In genomic region chr21:26843912-26844257, GRCh38 we compare ENCODE assay signal across 8 cellular contexts. TPM values are rescaled to one million over a fixed set of nuclear protein-coding genes. Genes with fewer than 3 reads are reported as not detected.
DNase-seq lines count a peak whose midpoint lies in the region; ATAC-seq and TF ChIP-seq lines count a peak whose summit lies in the region.

No MANE protein-coding gene starts in this region.

- H3K27ac Mint-ChIP-seq in GM23338 (peak overlapping the region; percentile 78; the same call in 1 of the 2 replicates), neural progenitor cell (peak overlapping the region; percentile 87)

- H3F3A ChIP-seq in GM23338 (replicated peaks; ENCODE audit: low read depth) (no peaks in the 10 kb centered on the region), neural progenitor cell (ENCODE audit: low read depth) (peaks cover 34% of the 10 kb centered on the region)

- H3K36me3 ChIP-seq in GM23338 (ENCODE audit: insufficient read depth): peaks cover 28% of the 10 kb centered on the region
- peaks cover 14 to 50% (median 35%) of the 10 kb centered on the region in 4 donors for H3K36me3 ChIP-seq in esophagus muscularis mucosa
- peaks cover 6% of the 10 kb centered on the region for H3K36me3 ChIP-seq in neural progenitor cell

- H3K27me3 ChIP-seq in GM23338 (ENCODE audit: insufficient read depth): peaks cover 39% of the 10 kb centered on the region
- H3K27me3 ChIP-seq in esophagus muscularis mucosa: no peaks in the 10 kb centered on the region
- peaks cover 26% of the 10 kb centered on the region for H3K27me3 ChIP-seq in neural progenitor cell

- ATAC-seq in GM23338: peak; percentile 5
- ATAC-seq in GM18520 (IDR thresholded peaks at IDR 0.05; ENCODE audit: unreplicated experiment): no peak
- ATAC-seq in HG03469 (IDR thresholded peaks at IDR 0.05; ENCODE audit: unreplicated experiment): no peak

- no peak for TF ChIP-seq POLR2A in esophagus muscularis mucosa (IDR thresholded peaks at IDR 0.05; ENCODE audit: low read depth)

- H3K9me3 ChIP-seq in esophagus muscularis mucosa (no peaks in the 10 kb centered on the region), neural progenitor cell (ENCODE audit: low read depth) (no peaks in the 10 kb centered on the region)

- H2AFZ ChIP-seq in GM23338 (peak overlapping the region; percentile 89), neural progenitor cell (replicated peaks) (peak overlapping the region; percentile 65)

- WGBS in esophagus muscularis mucosa: 0% methylated on average over 9 of the region's 12 CpGs

- H3K9ac ChIP-seq in neural progenitor cell: no peak overlapping the region

- peaks cover 10% of the 10 kb centered on the region; the same call in 1 of the 2 replicates for H3K4me1 ChIP-seq in GM23338 (ENCODE audit: insufficient read depth)
- H3K4me1 ChIP-seq in esophagus muscularis mucosa: peaks cover 33 to 49% (median 46%) of the 10 kb centered on the region in 4 donors
- peaks cover 10% of the 10 kb centered on the region for H3K4me1 ChIP-seq in neural progenitor cell

- H4K20me1 ChIP-seq in GM23338 (replicated peaks; ENCODE audit: insufficient read depth) (no peaks in the 10 kb centered on the region), neural progenitor cell (ENCODE audit: low read depth) (no peaks in the 10 kb centered on the region)

- peaks cover 44% of the 10 kb centered on the region for H3K36me3 Mint-ChIP-seq in GM23338 (ENCODE audit: low read depth)
- H3K36me3 Mint-ChIP-seq in neural progenitor cell: peaks cover 28% of the 10 kb centered on the region

- TF ChIP-seq CTCF in GM23338 (conservative IDR thresholded peaks at IDR 0.05; ENCODE audit: low read depth in 2 of 2) (no peak), esophagus muscularis mucosa (IDR thresholded peaks at IDR 0.05) (peak in 1 of 3 experiments; percentile 7), neural progenitor cell (IDR thresholded peaks at IDR 0.05) (no peak)

- intact Hi-C loops in esophagus muscularis mucosa (cut with DNase I): loop anchor here (5.0 kb wide), 1 partner anchor 72 kb away; no protein-coding TSS in a partner anchor

- no peaks in the 10 kb centered on the region for H3K9me2 ChIP-seq in GM23338 (ENCODE audit: insufficient read depth)

- peaks cover 3% of the 10 kb centered on the region; the same call in 2 of the 3 replicates for H3K9me3 Mint-ChIP-seq in GM23338
- H3K9me3 Mint-ChIP-seq in neural progenitor cell: no peaks in the 10 kb centered on the region

- no peak for TF ChIP-seq EP300 in esophagus muscularis mucosa (IDR thresholded peaks at IDR 0.05)

- no peak overlapping the region for H3K27ac ChIP-seq in GM23338 (ENCODE audit: low read depth)
- peak overlapping the region; percentile 94 to 97 (median 96) for H3K27ac ChIP-seq in esophagus muscularis mucosa (replicated peaks in 1 of 4)
- H3K27ac ChIP-seq in neural progenitor cell: no peak overlapping the region

- DNase-seq in GM23338 (ENCODE audit: low spot score) (peak; percentile 30), RPMI8226 (peak; percentile 25), esophagus muscularis mucosa (ENCODE audit: extremely low spot score) (no peak), neural progenitor cell (ENCODE audit: low spot score) (peak; percentile 42), dedifferentiated amniotic fluid mesenchymal stem cell (ENCODE audit: extremely low spot score) (no peak), NAMALWA (ENCODE audit: low spot score) (no peak)

- peaks cover 37% of the 10 kb centered on the region for H3K27me3 Mint-ChIP-seq in GM23338 (ENCODE audit: insufficient read depth, low read depth, poor library complexity)
- peaks cover 13% of the 10 kb centered on the region for H3K27me3 Mint-ChIP-seq in neural progenitor cell (ENCODE audit: insufficient read depth, low read depth)

- H3K4me3 ChIP-seq in GM23338: peak overlapping the region; percentile 88
- peak overlapping the region; percentile 70 to 85 (median 78) for H3K4me3 ChIP-seq in esophagus muscularis mucosa
- peak overlapping the region; percentile 72 for H3K4me3 ChIP-seq in neural progenitor cell

- H3K79me2 ChIP-seq in GM23338 (replicated peaks; ENCODE audit: insufficient read depth) (peaks cover 35% of the 10 kb centered on the region), neural progenitor cell (ENCODE audit: low read depth) (peaks cover 7% of the 10 kb centered on the region)

- H3K4me1 Mint-ChIP-seq in GM23338 (peaks cover 19% of the 10 kb centered on the region), neural progenitor cell (peaks cover 18% of the 10 kb centered on the region)

- peak overlapping the region; percentile 93 for H3K4me3 Mint-ChIP-seq in GM23338
- H3K4me3 Mint-ChIP-seq in neural progenitor cell: peak overlapping the region; percentile 97

- H3K4me2 ChIP-seq in GM23338 (peak overlapping the region; percentile 92), neural progenitor cell (peak overlapping the region; percentile 95)

TF ChIP-seq in GM23338, 12 proteins besides CTCF, POLR2A, EP300 and RAD21:
- TF ChIP-seq ZNF462 (CRISPR knock-in tag; IDR thresholded peaks at IDR 0.05) (no peak), EZH2phosphoT487 (IDR thresholded peaks at IDR 0.05; ENCODE audit: unreplicated experiment) (no peak), EZH2 (IDR thresholded peaks at IDR 0.05; ENCODE audit: low read depth, unreplicated experiment) (peak; percentile 20)

RNA-seq across cellular contexts. Expression of gene ADAMTS1, which starts 1.3 kb away (rescaled TPM):
- 14.1 and 15.4 TPM in 2 replicates for total RNA-seq in GM23338 (2014; rRNA removed; shearing (Covaris generic))
- polyA plus RNA-seq in GM23338 (2016; fragmentation: Nextera tagmentation; extraction: Ambion mirVana): 5.6 and 6.1 TPM in 2 replicates
- total RNA-seq in esophagus muscularis mucosa: 100 to 1,000 TPM in 2 of 4 donors, 10 to 100 TPM in 2; 60.6 to 164 (median 123) TPM
- total RNA-seq in neural progenitor cell (ENCODE audit: low replicate concordance): 6.7 and 7.5 TPM in 2 replicates

Comparison
In these comparisons a context has a peak if more than half of its experiments do, and no peak if none do; other contexts are left out.
1. DNase-seq: peak in GM23338 (single experiment), RPMI8226 (single experiment) and neural progenitor cell (single experiment); none in esophagus muscularis mucosa (single experiment), dedifferentiated amniotic fluid mesenchymal stem cell (single experiment) and NAMALWA (single experiment).
2. H3K27ac ChIP-seq: peak in esophagus muscularis mucosa (4 of 4); none in GM23338 (single experiment) and neural progenitor cell (single experiment).
3. Peak in every context shown above with its lines, with median percentiles within 50 percentile points of each other: H3K4me3 ChIP-seq.